10 cellular contexts compared by ENCODE assay signal in the genomic region with DNA sequence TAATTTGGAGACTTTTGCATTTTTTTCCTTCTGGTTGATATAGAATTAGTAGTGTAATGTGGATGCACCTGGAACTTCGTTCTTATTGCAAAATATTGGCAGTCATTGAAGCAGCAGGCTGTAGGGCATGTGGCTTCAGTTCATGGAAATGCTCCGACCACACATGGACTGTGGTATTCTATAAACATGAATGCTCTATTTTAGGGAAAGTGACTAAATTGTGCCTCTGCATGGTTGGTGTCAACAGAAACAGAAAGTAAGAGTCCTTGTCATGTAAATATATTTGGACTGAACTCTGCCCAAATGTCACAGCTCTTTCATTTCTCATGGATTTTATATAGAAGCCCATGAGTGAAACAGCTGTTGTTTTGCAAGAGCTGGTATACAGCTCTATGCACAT.
DNase-seq lines count a peak whose midpoint lies in the region; ATAC-seq and TF ChIP-seq lines count a peak whose summit lies in the region.
"Had no signal": no experiment of that assay in that cellular context is flagged by ENCODE, and none has a peak within 500 bp of the region (broad histone marks: within the 10 kb centered on the region; RNA-seq: fewer than 3 reads in every experiment).

No MANE protein-coding gene starts in this region.

- no peak overlapping the region for H2BK15ac ChIP-seq in mesenchymal stem cell (ENCODE audit: low read depth, poor library complexity, severe bottlenecking)

- 85% methylated on average over 2 of the region's 2 CpGs for WGBS in mesenchymal stem cell

- no peak overlapping the region for H2BK5ac ChIP-seq in mesenchymal stem cell (ENCODE audit: low read depth, low read length, poor library complexity, severe bottlenecking)

- no peaks in the 10 kb centered on the region for H3K36me3 Mint-ChIP-seq in Calu3 (ENCODE audit: insufficient read depth, unreplicated experiment)

- no peak overlapping the region for H3K4me2 ChIP-seq in MM.1S (ENCODE audit: low read depth, low read length)
- no peak overlapping the region for H3K4me2 ChIP-seq in mesenchymal stem cell (ENCODE audit: low read length, poor library complexity, severe bottlenecking)

- no peak overlapping the region for H4K91ac ChIP-seq in mesenchymal stem cell (ENCODE audit: low read length)

- H3K4me3 ChIP-seq in MM.1S (ENCODE audit: low read length), result no peak overlapping the region
- H3K4me3 ChIP-seq in mesenchymal stem cell (ENCODE audit: insufficient read depth in 1 of 2, low read depth in 1 of 2, low read length in 2 of 2), result no peak overlapping the region

- BruUV-seq in Calu3 (replicated peaks; lab: Mats Ljungman, UMichigan), result no TSS peak

- no peaks in the 10 kb centered on the region for H3K27me3 Mint-ChIP-seq in Calu3 (ENCODE audit: unreplicated experiment)

- ATAC-seq in GM19395 (IDR thresholded peaks at IDR 0.05; ENCODE audit: unreplicated experiment) (peak; percentile 100), HG02852 (IDR thresholded peaks at IDR 0.05; ENCODE audit: unreplicated experiment) (peak; percentile 98)

- H3K79me1 ChIP-seq in mesenchymal stem cell (replicated peaks; ENCODE audit: low read length, poor library complexity, severe bottlenecking), result no peaks in the 10 kb centered on the region

- peaks cover 2% of the 10 kb centered on the region for H3K9me3 Mint-ChIP-seq in Calu3 (ENCODE audit: low read depth, unreplicated experiment)

- H3K9me2 ChIP-seq in MM.1S (replicated peaks; ENCODE audit: insufficient read depth, low read length), result no peaks in the 10 kb centered on the region

- H2AK5ac ChIP-seq in mesenchymal stem cell (ENCODE audit: low read length, severe bottlenecking), result no peak overlapping the region

- H2AFZ ChIP-seq in MM.1S (ENCODE audit: low read length) (no peak overlapping the region), mesenchymal stem cell (ENCODE audit: low read depth, low read length) (no peak overlapping the region)
- H2AFZ ChIP-seq: parathyroid adenoma had no signal

- no peak overlapping the region for H2BK12ac ChIP-seq in mesenchymal stem cell (ENCODE audit: low read length in 2 of 2)

- H3K4me1 Mint-ChIP-seq in Calu3 (ENCODE audit: low read depth, unreplicated experiment), result no peaks in the 10 kb centered on the region

- no peaks in the 10 kb centered on the region for H3K4me1 ChIP-seq in MM.1S (ENCODE audit: low read length)
- H3K4me1 ChIP-seq in mesenchymal stem cell (ENCODE audit: control insufficient read depth, insufficient read depth, low read depth, low read length), result no peaks in the 10 kb centered on the region
- H3K4me1 ChIP-seq: parathyroid adenoma had no signal

- H3K23ac ChIP-seq in mesenchymal stem cell (ENCODE audit: low read length in 2 of 2), result no peak overlapping the region

- no peaks in the 10 kb centered on the region for H4K20me1 ChIP-seq in MM.1S (ENCODE audit: insufficient read depth, low read length)

- H3K27ac ChIP-seq in MM.1S (ENCODE audit: low read length) (no peak overlapping the region), mesenchymal stem cell (ENCODE audit: low read length, poor library complexity, severe bottlenecking) (no peak overlapping the region)
- H3K27ac ChIP-seq: parathyroid adenoma had no signal

- H2BK120ac ChIP-seq in mesenchymal stem cell (ENCODE audit: low read depth, low read length), result no peak overlapping the region

- no peak overlapping the region for H3K27ac Mint-ChIP-seq in Calu3 (ENCODE audit: unreplicated experiment)

- CTCF ChIA-PET in Calu3 (lab: Charles Lee), result no interaction called here

- TF ChIP-seq CTCF in MM.1S (IDR thresholded peaks at IDR 0.05; ENCODE audit: low read length) (no peak), Calu3 (IDR thresholded peaks at IDR 0.05; ENCODE audit: unreplicated experiment) (no peak)

- H3K14ac ChIP-seq in mesenchymal stem cell (ENCODE audit: low read length in 2 of 2), result no peak overlapping the region

- H4K8ac ChIP-seq in mesenchymal stem cell (ENCODE audit: low read length), result no peak overlapping the region

- no peaks in the 10 kb centered on the region for H3F3A ChIP-seq in MM.1S (ENCODE audit: insufficient read depth, low read length)

- H3K9me3 ChIP-seq in MM.1S (replicated peaks; ENCODE audit: insufficient read depth, low read length), result no peaks in the 10 kb centered on the region
- H3K9me3 ChIP-seq in mesenchymal stem cell (ENCODE audit: control insufficient read depth, low read length), result no peaks in the 10 kb centered on the region

- H3K36me3 ChIP-seq in MM.1S (replicated peaks; ENCODE audit: insufficient read depth, low read length), result no peaks in the 10 kb centered on the region
- no peaks in the 10 kb centered on the region for H3K36me3 ChIP-seq in mesenchymal stem cell (ENCODE audit: control insufficient read depth in 1 of 2, insufficient read depth in 2 of 2, low read depth in 1 of 2, low read length in 2 of 2)

- intact Hi-C loops in Calu3 (cut with micrococcal nuclease; ENCODE audit: unreplicated experiment), result no loop called here

- H3K79me2 ChIP-seq in MM.1S (ENCODE audit: low read length), result no peaks in the 10 kb centered on the region
- H3K79me2 ChIP-seq: parathyroid adenoma had no signal

- no peak overlapping the region for H3K4ac ChIP-seq in mesenchymal stem cell (ENCODE audit: low read depth in 1 of 2, low read length in 2 of 2)

- H3K27me3 ChIP-seq in MM.1S (replicated peaks; ENCODE audit: insufficient read depth, low read length), result no peaks in the 10 kb centered on the region
- no peaks in the 10 kb centered on the region for H3K27me3 ChIP-seq in mesenchymal stem cell (ENCODE audit: control insufficient read depth in 1 of 2, insufficient read depth in 1 of 2, low read length in 2 of 2)

- H3K4me3 Mint-ChIP-seq in Calu3 (ENCODE audit: low read depth, unreplicated experiment), result no peak overlapping the region

- H3K9ac ChIP-seq in MM.1S (ENCODE audit: low read length) (no peak overlapping the region), mesenchymal stem cell (ENCODE audit: low read length) (no peak overlapping the region)
- H3K9ac ChIP-seq: parathyroid adenoma had no signal

- H3K18ac ChIP-seq in mesenchymal stem cell (ENCODE audit: low read depth in 1 of 2, low read length in 2 of 2), result no peak overlapping the region

- DNase-seq in MM.1S, result peak; percentile 59
- peak; percentile 30 for DNase-seq in mesenchymal stem cell
- no peak for DNase-seq in GOT3 (lab: John Stamatoyannopoulos, UW)
- DNase-seq in activated T-cell treated with anti-CD3 and anti-CD28 coated beads, Interleukin-2, amount 50 U/mL, for 48 hours, result no peak
- DNase-seq in Calu3, result no peak
- DNase-seq: activated effector memory CD4-positive, alpha-beta T cell treated with Interleukin-2 at 50 U/mL for 16 hours; GDM1 had no signal

Comparison
In these comparisons a context has a peak if more than half of its experiments do, and no peak if none do; other contexts are left out.
1. DNase-seq: peak in MM.1S (single experiment) and mesenchymal stem cell (single experiment); none in GOT3 (single experiment), activated T-cell treated with anti-CD3 and anti-CD28 coated beads, Interleukin-2, amount 50 U/mL, for 48 hours (0 of 2) and Calu3 (single experiment).